ENCODE assay signal across 2 cellular contexts in genomic region chr7:155212301-155213015, GRCh38.
TF ChIP-seq lines count a peak whose summit lies in the region.

No MANE protein-coding gene starts in this region.

TF ChIP-seq in HepG2, 621 proteins besides CTCF, POLR2A, EP300 and RAD21:
- TF ChIP-seq YEATS2 (CRISPR knock-in tag; IDR thresholded peaks at IDR 0.05; ENCODE audit: borderline replicate concordance) (no peak), SMAD1 (CRISPR knock-in tag; IDR thresholded peaks at IDR 0.05; ENCODE audit: borderline replicate concordance, low read depth) (no peak), ZNF646 (CRISPR knock-in tag; IDR thresholded peaks at IDR 0.05) (no peak), ZFP82 (CRISPR knock-in tag; IDR thresholded peaks at IDR 0.05; ENCODE audit: borderline replicate concordance) (no peak), PHF5A (CRISPR knock-in tag; IDR thresholded peaks at IDR 0.05; ENCODE audit: low read depth, unreplicated experiment) (no peak), ZNF383 (CRISPR knock-in tag; IDR thresholded peaks at IDR 0.05; ENCODE audit: borderline replicate concordance) (no peak), NPAS2 (CRISPR knock-in tag; IDR thresholded peaks at IDR 0.05; ENCODE audit: borderline replicate concordance) (no peak), SUZ12 (IDR thresholded peaks at IDR 0.05; ENCODE audit: low read depth, low read length) (no peak), ZBED4 (CRISPR knock-in tag; IDR thresholded peaks at IDR 0.05; ENCODE audit: borderline replicate concordance) (no peak)
- TF ChIP-seq, protein P1, sequence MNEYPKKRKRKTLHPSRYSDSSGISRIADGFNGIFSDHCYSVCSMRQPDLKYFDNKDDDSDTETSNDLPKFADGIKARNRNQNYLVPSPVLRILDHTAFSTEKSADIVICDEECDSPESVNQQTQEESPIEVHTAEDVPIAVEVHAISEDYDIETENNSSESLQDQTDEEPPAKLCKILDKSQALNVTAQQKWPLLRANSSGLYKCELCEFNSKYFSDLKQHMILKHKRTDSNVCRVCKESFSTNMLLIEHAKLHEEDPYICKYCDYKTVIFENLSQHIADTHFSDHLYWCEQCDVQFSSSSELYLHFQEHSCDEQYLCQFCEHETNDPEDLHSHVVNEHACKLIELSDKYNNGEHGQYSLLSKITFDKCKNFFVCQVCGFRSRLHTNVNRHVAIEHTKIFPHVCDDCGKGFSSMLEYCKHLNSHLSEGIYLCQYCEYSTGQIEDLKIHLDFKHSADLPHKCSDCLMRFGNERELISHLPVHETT (CRISPR knock-in tag; conservative IDR thresholded peaks at IDR 0.05): no peak
- TF ChIP-seq, protein P2, sequence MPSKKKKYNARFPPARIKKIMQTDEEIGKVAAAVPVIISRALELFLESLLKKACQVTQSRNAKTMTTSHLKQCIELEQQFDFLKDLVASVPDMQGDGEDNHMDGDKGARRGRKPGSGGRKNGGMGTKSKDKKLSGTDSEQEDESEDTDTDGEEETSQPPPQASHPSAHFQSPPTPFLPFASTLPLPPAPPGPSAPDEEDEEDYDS (CRISPR knock-in tag; IDR thresholded peaks at IDR 0.05): no peak

TF ChIP-seq in endothelial cell of umbilical vein, 7 proteins besides CTCF, POLR2A, EP300 and RAD21:
- TF ChIP-seq GATA2 (IDR thresholded peaks at IDR 0.05; ENCODE audit: insufficient read depth, insufficient read length, low read depth, low read length): no peak
- no peak for TF ChIP-seq EZH2 (IDR thresholded peaks at IDR 0.05; ENCODE audit: borderline replicate concordance, low read depth, low read length, severe bottlenecking)
- no peak for TF ChIP-seq MYC (IDR thresholded peaks at IDR 0.05; ENCODE audit: low read depth, low read length)
- TF ChIP-seq FOS (IDR thresholded peaks at IDR 0.05; ENCODE audit: borderline replicate concordance, insufficient read depth, low read length): no peak
- TF ChIP-seq MAX (IDR thresholded peaks at IDR 0.05; ENCODE audit: insufficient read depth, insufficient read length): no peak
- TF ChIP-seq POLR2AphosphoS5 (IDR thresholded peaks at IDR 0.05; ENCODE audit: insufficient read depth, low read depth, low read length): no peak
- no peak for TF ChIP-seq JUN (IDR thresholded peaks at IDR 0.05; ENCODE audit: borderline replicate concordance, insufficient read depth, insufficient read length, low read depth)
TF ChIP-seq in endothelial cell of umbilical vein: peak in this region for 0.
